Comparison of ENCODE assay signal across 2 cellular contexts in genomic region chr7:94195201-94195600, GRCh38.
TF ChIP-seq lines count a peak whose summit lies in the region.

No MANE protein-coding gene starts in this region.

TF ChIP-seq in SK-N-SH, 30 proteins besides CTCF, POLR2A, EP300 and RAD21 (continued from another document):
- TF ChIP-seq EZH2phosphoT487 (IDR thresholded peaks at IDR 0.05; ENCODE audit: borderline replicate concordance, low read depth) (no peak), SMC3 (IDR thresholded peaks at IDR 0.05; ENCODE audit: low read depth, low read length) (no peak)

TF ChIP-seq in SK-N-SH treated with all-trans-retinoic acid at 6 μM for 48 hours, 23 proteins besides CTCF, POLR2A, EP300 and RAD21:
- no peak for TF ChIP-seq PATZ1 (CRISPR knock-in tag; IDR thresholded peaks at IDR 0.05; ENCODE audit: borderline replicate concordance)
- TF ChIP-seq ZFP30 (CRISPR knock-in tag; IDR thresholded peaks at IDR 0.05): no peak
- TF ChIP-seq CSDC2 (CRISPR knock-in tag; IDR thresholded peaks at IDR 0.05): no peak
- no peak for TF ChIP-seq GLIS3 (CRISPR knock-in tag; IDR thresholded peaks at IDR 0.05)
- no peak for TF ChIP-seq ISL1 (CRISPR knock-in tag; IDR thresholded peaks at IDR 0.05)
- TF ChIP-seq ZFP3 (CRISPR knock-in tag; IDR thresholded peaks at IDR 0.05): no peak
- TF ChIP-seq ARNTL (CRISPR knock-in tag; IDR thresholded peaks at IDR 0.05; ENCODE audit: borderline replicate concordance, low read depth): no peak
- no peak for TF ChIP-seq SNAI2 (CRISPR knock-in tag; IDR thresholded peaks at IDR 0.05)
- TF ChIP-seq PPARA (CRISPR knock-in tag; IDR thresholded peaks at IDR 0.05; ENCODE audit: borderline replicate concordance): no peak
- TF ChIP-seq, protein P1, sequence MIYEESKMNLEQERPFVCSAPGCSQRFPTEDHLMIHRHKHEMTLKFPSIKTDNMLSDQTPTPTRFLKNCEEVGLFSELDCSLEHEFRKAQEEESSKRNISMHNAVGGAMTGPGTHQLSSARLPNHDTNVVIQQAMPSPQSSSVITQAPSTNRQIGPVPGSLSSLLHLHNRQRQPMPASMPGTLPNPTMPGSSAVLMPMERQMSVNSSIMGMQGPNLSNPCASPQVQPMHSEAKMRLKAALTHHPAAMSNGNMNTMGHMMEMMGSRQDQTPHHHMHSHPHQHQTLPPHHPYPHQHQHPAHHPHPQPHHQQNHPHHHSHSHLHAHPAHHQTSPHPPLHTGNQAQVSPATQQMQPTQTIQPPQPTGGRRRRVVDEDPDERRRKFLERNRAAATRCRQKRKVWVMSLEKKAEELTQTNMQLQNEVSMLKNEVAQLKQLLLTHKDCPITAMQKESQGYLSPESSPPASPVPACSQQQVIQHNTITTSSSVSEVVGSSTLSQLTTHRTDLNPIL (CRISPR knock-in tag; IDR thresholded peaks at IDR 0.05; ENCODE audit: low read depth): no peak
- TF ChIP-seq BACH2 (CRISPR knock-in tag; IDR thresholded peaks at IDR 0.05; ENCODE audit: borderline replicate concordance): no peak
TF ChIP-seq in SK-N-SH treated with all-trans-retinoic acid at 6 μM for 48 hours: peak in this region for 0.
